Comparison of ENCODE assay signal across 9 cellular contexts in the genomic region with DNA sequence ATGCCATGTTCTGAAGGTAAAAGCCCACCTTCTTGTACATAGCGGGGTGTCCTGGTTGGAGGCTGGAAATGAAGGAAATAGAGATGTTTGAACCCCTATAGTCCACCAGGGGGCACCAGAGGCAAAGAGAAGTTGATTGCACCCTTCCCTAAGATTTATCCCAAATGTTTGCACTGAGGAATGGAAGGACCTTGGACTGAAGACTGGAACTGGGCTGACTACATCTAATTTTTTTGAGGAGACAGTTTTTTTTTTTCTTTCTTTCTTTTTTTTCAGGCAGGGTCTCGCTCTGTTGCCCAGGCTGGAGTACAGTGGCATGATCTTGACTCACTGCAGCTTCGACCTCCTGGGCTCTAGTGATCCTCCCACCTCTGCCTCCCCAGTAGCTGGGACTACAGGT. TPM values are rescaled to one million over a fixed set of nuclear protein-coding genes. Genes with fewer than 3 reads are reported as not detected.
DNase-seq lines count a peak whose midpoint lies in the region; ATAC-seq, FAIRE-seq and TF ChIP-seq lines count a peak whose summit lies in the region.
"Had no signal": no experiment of that assay in that cellular context is flagged by ENCODE, and none has a peak within 500 bp of the region (broad histone marks: within the 10 kb centered on the region; RNA-seq: fewer than 3 reads in every experiment).

No MANE protein-coding gene starts in this region.

- H3K4me3 ChIP-seq in BE2C (ENCODE audit: low read depth, low read length) (no peak overlapping the region), pancreas (no peak overlapping the region)

- H3K27me3 ChIP-seq in BE2C: no peaks in the 10 kb centered on the region
- H3K27me3 ChIP-seq in pancreas: no peaks in the 10 kb centered on the region

- no peaks in the 10 kb centered on the region for H3K27me3 Mint-ChIP-seq in activated CD8-positive, alpha-beta T cell treated with anti-CD3 and anti-CD28 coated beads for 36 hours
- H3K27me3 Mint-ChIP-seq: IgD-negative memory B cell had no signal

- 76 to 80% methylated on average over 3 of the region's 3 CpGs for WGBS in pancreas, 2 donors

- intact Hi-C loops in activated CD8-positive, alpha-beta T cell treated with anti-CD3 and anti-CD28 coated beads for 36 hours (cut with micrococcal nuclease): loop anchor here (5.0 kb wide), 1 partner anchor 135 kb away; no protein-coding TSS in a partner anchor
- intact Hi-C loops in pancreas (cut with DNase I): loop anchor here (5.0 to 10.0 kb wide), 2 partner anchors 133 to 135 kb away; no protein-coding TSS in a partner anchor

- peak; percentile 25 for DNase-seq in BE2C
- peak; percentile 75 for DNase-seq in NCI-H2171 treated with DMSO at 0.1 percent for 48 hours (lab: John Stamatoyannopoulos, UW)
- DNase-seq in activated CD8-positive, alpha-beta T cell treated with anti-CD3 and anti-CD28 coated beads for 36 hours: peak; percentile 38
- peak; percentile 38 for DNase-seq in foreskin melanocyte
- DNase-seq in pancreas: peak in 2 of 6 donors; percentile 35 to 60
- no peak for DNase-seq in activated effector memory CD4-positive, alpha-beta T cell treated with Interleukin-2 at 50 U/mL for 16 hours

- H3K9me3 ChIP-seq in BE2C: no peaks in the 10 kb centered on the region
- no peaks in the 10 kb centered on the region for H3K9me3 ChIP-seq in pancreas

- POLR2A ChIA-PET in activated CD8-positive, alpha-beta T cell treated with anti-CD3 and anti-CD28 coated beads for 36 hours (lab: Charles Lee): interaction anchor here (1.9 kb wide), 1 partner anchor 13 kb away, joined by 5 read pairs; no protein-coding TSS in a partner anchor

- H3K36me3 Mint-ChIP-seq in activated CD8-positive, alpha-beta T cell treated with anti-CD3 and anti-CD28 coated beads for 36 hours (ENCODE audit: low read depth): peaks cover 40% of the 10 kb centered on the region

- no peaks in the 10 kb centered on the region for H3K9me3 Mint-ChIP-seq in activated CD8-positive, alpha-beta T cell treated with anti-CD3 and anti-CD28 coated beads for 36 hours
- H3K9me3 Mint-ChIP-seq: IgD-negative memory B cell had no signal

- H3K36me3 ChIP-seq in BE2C: peaks cover 11% of the 10 kb centered on the region
- peaks cover 0 to 50% (median 20%) of the 10 kb centered on the region in 3 donors for H3K36me3 ChIP-seq in pancreas

- peak; percentile 81 for FAIRE-seq in pancreas (lab: Jason Lieb, UNC)

- no peak overlapping the region for H3K27ac Mint-ChIP-seq in activated CD8-positive, alpha-beta T cell treated with anti-CD3 and anti-CD28 coated beads for 36 hours
- H3K27ac Mint-ChIP-seq: IgD-negative memory B cell had no signal

- ATAC-seq in activated CD8-positive, alpha-beta T cell treated with anti-CD3 and anti-CD28 coated beads for 36 hours: peak; percentile 64
- ATAC-seq in pancreas: peak; percentile 75 to 92 (median 85)
- no peak for ATAC-seq in GM19452 (IDR thresholded peaks at IDR 0.05; ENCODE audit: unreplicated experiment)

- H3K4me1 ChIP-seq in BE2C (no peaks in the 10 kb centered on the region), pancreas (peaks cover 0 to 2% (median 0%) of the 10 kb centered on the region in 3 donors)

- H3K4me1 Mint-ChIP-seq in activated CD8-positive, alpha-beta T cell treated with anti-CD3 and anti-CD28 coated beads for 36 hours (ENCODE audit: low read depth): no peaks in the 10 kb centered on the region

- CTCF ChIA-PET in activated CD8-positive, alpha-beta T cell treated with anti-CD3 and anti-CD28 coated beads for 36 hours (lab: Charles Lee): interaction anchor here (0.7 to 4.9 kb wide), 28 partner anchors 8 to 520 kb away, joined by 3 to 78 read pairs (median 6); no protein-coding TSS in a partner anchor

- TF ChIP-seq CTCF in BE2C (IDR thresholded peaks at IDR 0.05; ENCODE audit: low read depth, low read length) (peak; percentile 65), GM12874 (IDR thresholded peaks at IDR 0.05; ENCODE audit: insufficient read depth, low read depth, low read length) (peak; percentile 72), pancreas (IDR thresholded peaks at IDR 0.05) (peak; percentile 44 to 78 (median 76))
- peak; percentile 99 for TF ChIP-seq CTCF in activated CD8-positive, alpha-beta T cell treated with anti-CD3 and anti-CD28 coated beads for 36 hours (IDR thresholded peaks at IDR 0.05)

- no peak overlapping the region for H3K27ac ChIP-seq in pancreas

- no peak overlapping the region for H3K4me3 Mint-ChIP-seq in activated CD8-positive, alpha-beta T cell treated with anti-CD3 and anti-CD28 coated beads for 36 hours
- H3K4me3 Mint-ChIP-seq: IgD-negative memory B cell had no signal

RNA-seq across cellular contexts. Expression of a gene that starts 55.3 kb away (rescaled TPM):
- 27.6 TPM for polyA plus RNA-seq in BE2C (2012; ENCODE audit: insufficient read depth, insufficient read length, low read depth)
- total RNA-seq in activated CD8-positive, alpha-beta T cell treated with anti-CD3 and anti-CD28 coated beads for 36 hours: 10 to 100 TPM; 48.2 to 48.4 TPM
- 10 to 100 TPM in 5 of 6 donors, 1 to 10 TPM in 1; 9.6 to 22.7 (median 13.8) TPM for total RNA-seq in pancreas
- polyA plus RNA-seq in pancreas: 10 to 100 TPM; 11.9 to 16.1 TPM

RNA-seq across cellular contexts. Expression of a gene that starts 58.2 kb away (rescaled TPM):
- 52.5 TPM for polyA plus RNA-seq in BE2C (2012; ENCODE audit: insufficient read depth, insufficient read length, low read depth)
- total RNA-seq in activated CD8-positive, alpha-beta T cell treated with anti-CD3 and anti-CD28 coated beads for 36 hours: 100 to 1,000 TPM; 118 to 127 TPM
- 100 to 1,000 TPM in 2 of 6 donors, 10 to 100 TPM in 4; 68.4 to 141 (median 89.1) TPM for total RNA-seq in pancreas
- 10 to 100 TPM; 38.1 to 59.8 TPM for polyA plus RNA-seq in pancreas
